ENCODE assay signal across 21 cellular contexts in genomic region chr20:50068041-50068651, GRCh38. TPM values are rescaled to one million over a fixed set of nuclear protein-coding genes. Genes with fewer than 3 reads are reported as not detected.
DNase-seq lines count a peak whose midpoint lies in the region; ATAC-seq and TF ChIP-seq lines count a peak whose summit lies in the region.
"Had no signal": no experiment of that assay in that cellular context is flagged by ENCODE, and none has a peak within 500 bp of the region (broad histone marks: within the 10 kb centered on the region; RNA-seq: fewer than 3 reads in every experiment).

No MANE protein-coding gene starts in this region.

- no peaks in the 10 kb centered on the region for H3K79me1 ChIP-seq in mesenchymal stem cell (replicated peaks; ENCODE audit: low read length, poor library complexity, severe bottlenecking)

- H3K4me2 ChIP-seq in SK-N-SH (no peak overlapping the region), mesenchymal stem cell (ENCODE audit: low read length, poor library complexity, severe bottlenecking) (no peak overlapping the region)
- H3K4me2 ChIP-seq: GM23338 had no signal

- POLR2A ChIA-PET in SK-N-SH (lab: Yijun Ruan, JAX): interaction anchor here (5.0 kb wide), 1 partner anchor 85 kb away, joined by 27 read pairs; the partner anchor contains the start of gene SNAI1

- H2AFZ ChIP-seq in SK-N-SH (ENCODE audit: low read depth): no peak overlapping the region
- H2AFZ ChIP-seq in mesenchymal stem cell (ENCODE audit: low read depth, low read length): no peak overlapping the region
- H2AFZ ChIP-seq: GM23338 had no signal

- peak overlapping the region in 1 of 2 experiments; percentile 35 for H3K14ac ChIP-seq in mesenchymal stem cell (ENCODE audit: low read length in 2 of 2)

- peak overlapping the region; percentile 68 for H2BK15ac ChIP-seq in mesenchymal stem cell (ENCODE audit: low read depth, poor library complexity, severe bottlenecking)

- H3K9ac ChIP-seq in SK-N-SH (no peak overlapping the region), NT2/D1 (ENCODE audit: insufficient read length, low read depth) (peak overlapping the region; percentile 38), mesenchymal stem cell (ENCODE audit: low read length) (no peak overlapping the region)

- peak overlapping the region in 1 of 2 experiments; percentile 54 for H2BK12ac ChIP-seq in mesenchymal stem cell (ENCODE audit: low read length in 2 of 2)

- no peaks in the 10 kb centered on the region for H4K20me1 ChIP-seq in SK-N-SH (ENCODE audit: insufficient read depth)

- H3K36me3 ChIP-seq in SK-N-SH (replicated peaks in 1 of 2; ENCODE audit: control insufficient read depth in 1 of 2, insufficient read depth in 2 of 2, low read length in 1 of 2) (no peaks in the 10 kb centered on the region), NT2/D1 (ENCODE audit: insufficient read depth, insufficient read length, low read length) (no peaks in the 10 kb centered on the region), mesenchymal stem cell (ENCODE audit: control insufficient read depth in 1 of 2, insufficient read depth in 2 of 2, low read depth in 1 of 2, low read length in 2 of 2) (no peaks in the 10 kb centered on the region)
- H3K36me3 ChIP-seq: BE2C had no signal

- H2BK5ac ChIP-seq in mesenchymal stem cell (ENCODE audit: low read depth, low read length, poor library complexity, severe bottlenecking): no peak overlapping the region

- TF ChIP-seq EP300 in SK-N-SH (IDR thresholded peaks at IDR 0.05; ENCODE audit: borderline replicate concordance in 1 of 2, low read depth in 1 of 2, low read length in 1 of 2): no peak

- TF ChIP-seq RAD21 in SK-N-SH (IDR thresholded peaks at IDR 0.05; ENCODE audit: low read length): no peak

- H4K8ac ChIP-seq in mesenchymal stem cell (ENCODE audit: low read length): no peak overlapping the region

- H3K9me3 ChIP-seq in SK-N-SH (no peaks in the 10 kb centered on the region), NT2/D1 (ENCODE audit: insufficient read depth, low read length) (no peaks in the 10 kb centered on the region), mesenchymal stem cell (ENCODE audit: control insufficient read depth, low read length) (no peaks in the 10 kb centered on the region)
- H3K9me3 ChIP-seq: BE2C had no signal

- no peak overlapping the region for H3K27ac ChIP-seq in SK-N-SH (ENCODE audit: low read depth in 2 of 2, low read length in 1 of 2)
- no peak overlapping the region for H3K27ac ChIP-seq in mesenchymal stem cell (ENCODE audit: low read length, poor library complexity, severe bottlenecking)

- peak overlapping the region; percentile 19 for H4K91ac ChIP-seq in mesenchymal stem cell (ENCODE audit: low read length)

- no peak overlapping the region for H2AK5ac ChIP-seq in mesenchymal stem cell (ENCODE audit: low read length, severe bottlenecking)

- DNase-seq in SK-N-SH (peak; percentile 22), NT2/D1 (ENCODE audit: low read depth, low spot score) (no peak), mesenchymal stem cell (no peak), NCI-H1105 treated with DMSO at 0.1 percent for 48 hours (lab: John Stamatoyannopoulos, UW) (no peak), ureter (ENCODE audit: low spot score) (no peak)
- DNase-seq: BE2C; CD4-positive, CD25-positive, alpha-beta regulatory T cell; COR-L47; DMS153; GF-D8; NCI-H1048; NCI-H146; NCI-H2029 treated with DMSO at 0.1 percent for 48 hours; NCI-H2171; NCI-H69; OCI-M1; RPMI8226; SW 1271 had no signal

- no peaks in the 10 kb centered on the region for H3K79me2 ChIP-seq in SK-N-SH (ENCODE audit: insufficient read depth)

- CTCF ChIA-PET in SK-N-SH (lab: Yijun Ruan, JAX): interaction anchor here (0.6 to 20.6 kb wide), 4 partner anchors 28 to 262 kb away, joined by 3 to 807 read pairs (median 4); partner anchors contain the start of gene SNAI1

- no peaks in the 10 kb centered on the region for H3F3A ChIP-seq in SK-N-SH (replicated peaks; ENCODE audit: insufficient read depth)

- no peaks in the 10 kb centered on the region for H3K27me3 ChIP-seq in SK-N-SH (ENCODE audit: insufficient read depth)
- H3K27me3 ChIP-seq in NT2/D1 (ENCODE audit: insufficient read depth, insufficient read length): no peaks in the 10 kb centered on the region
- no peaks in the 10 kb centered on the region for H3K27me3 ChIP-seq in mesenchymal stem cell (ENCODE audit: control insufficient read depth in 1 of 2, insufficient read depth in 1 of 2, low read length in 2 of 2)
- H3K27me3 ChIP-seq: BE2C had no signal

- no peak overlapping the region for H3K23ac ChIP-seq in mesenchymal stem cell (ENCODE audit: low read length in 2 of 2)

- no peak overlapping the region for H3K4ac ChIP-seq in mesenchymal stem cell (ENCODE audit: low read depth in 1 of 2, low read length in 2 of 2)

- ATAC-seq in SK-N-SH treated with all-trans-retinoic acid at 6 μM for 48 hours: no peak
- ATAC-seq in HG03432 (IDR thresholded peaks at IDR 0.05; ENCODE audit: unreplicated experiment): no peak

- H3K18ac ChIP-seq in mesenchymal stem cell (ENCODE audit: low read depth in 1 of 2, low read length in 2 of 2): peak overlapping the region in 1 of 2 experiments; percentile 63

- TF ChIP-seq CTCF in SK-N-SH (IDR thresholded peaks at IDR 0.05): no peak

- H3K4me3 ChIP-seq in SK-N-SH (ENCODE audit: low read depth in 2 of 2, low read length in 1 of 2) (no peak overlapping the region), NT2/D1 (ENCODE audit: insufficient read length, low read depth) (no peak overlapping the region), mesenchymal stem cell (ENCODE audit: insufficient read depth in 1 of 2, low read depth in 1 of 2, low read length in 2 of 2) (no peak overlapping the region)
- H3K4me3 ChIP-seq: GM23338 had no signal

- no peak overlapping the region for H2BK120ac ChIP-seq in mesenchymal stem cell (ENCODE audit: low read depth, low read length)

- 89% methylated on average over 11 of the region's 11 CpGs for WGBS in SK-N-SH (ENCODE audit: low lambda C conversion rate)
- WGBS in mesenchymal stem cell: 66% methylated on average over 11 of the region's 11 CpGs

- no peaks in the 10 kb centered on the region for H3K9me2 ChIP-seq in SK-N-SH

- H3K4me1 ChIP-seq in SK-N-SH (ENCODE audit: control insufficient read depth in 1 of 2, insufficient read depth in 2 of 2, low read depth in 1 of 2, low read length in 1 of 2) (peaks cover 0 to 10% of the 10 kb centered on the region in 2 experiments; a peak in 1 of 4 replicates), NT2/D1 (ENCODE audit: insufficient read depth, insufficient read length) (peaks cover 12% of the 10 kb centered on the region), mesenchymal stem cell (ENCODE audit: control insufficient read depth, insufficient read depth, low read depth, low read length) (peaks cover 14% of the 10 kb centered on the region)

TF ChIP-seq in SK-N-SH, 30 proteins besides CTCF, POLR2A, EP300 and RAD21 (continues in another document):
- TF ChIP-seq USF2 (IDR thresholded peaks at IDR 0.05; ENCODE audit: borderline replicate concordance, low read depth, low read length) (no peak), EZH2phosphoT487 (IDR thresholded peaks at IDR 0.05; ENCODE audit: borderline replicate concordance, low read depth) (no peak), FOSL2 (IDR thresholded peaks at IDR 0.05; ENCODE audit: borderline replicate concordance, low read depth) (no peak), SIN3A (IDR thresholded peaks at IDR 0.05; ENCODE audit: borderline replicate concordance, low read depth, low read length) (no peak), GABPA (IDR thresholded peaks at IDR 0.05; ENCODE audit: low read depth) (no peak), FOXM1 (IDR thresholded peaks at IDR 0.05; ENCODE audit: low read depth) (no peak)

TF ChIP-seq in SK-N-SH treated with all-trans-retinoic acid at 6 μM for 48 hours, 23 proteins besides CTCF, POLR2A, EP300 and RAD21 (continues in another document):
- TF ChIP-seq ARNTL (CRISPR knock-in tag; IDR thresholded peaks at IDR 0.05; ENCODE audit: borderline replicate concordance, low read depth) (no peak), TOX (CRISPR knock-in tag; IDR thresholded peaks at IDR 0.05; ENCODE audit: borderline replicate concordance) (no peak), ZFP30 (CRISPR knock-in tag; IDR thresholded peaks at IDR 0.05) (no peak), OSR1 (CRISPR knock-in tag; IDR thresholded peaks at IDR 0.05) (no peak), BACH2 (CRISPR knock-in tag; IDR thresholded peaks at IDR 0.05; ENCODE audit: borderline replicate concordance) (no peak), TCF4 (CRISPR knock-in tag; IDR thresholded peaks at IDR 0.05; ENCODE audit: borderline replicate concordance) (no peak), CSRNP3 (CRISPR knock-in tag; IDR thresholded peaks at IDR 0.05) (no peak), SNAI2 (CRISPR knock-in tag; IDR thresholded peaks at IDR 0.05) (no peak)
- TF ChIP-seq, protein P1, sequence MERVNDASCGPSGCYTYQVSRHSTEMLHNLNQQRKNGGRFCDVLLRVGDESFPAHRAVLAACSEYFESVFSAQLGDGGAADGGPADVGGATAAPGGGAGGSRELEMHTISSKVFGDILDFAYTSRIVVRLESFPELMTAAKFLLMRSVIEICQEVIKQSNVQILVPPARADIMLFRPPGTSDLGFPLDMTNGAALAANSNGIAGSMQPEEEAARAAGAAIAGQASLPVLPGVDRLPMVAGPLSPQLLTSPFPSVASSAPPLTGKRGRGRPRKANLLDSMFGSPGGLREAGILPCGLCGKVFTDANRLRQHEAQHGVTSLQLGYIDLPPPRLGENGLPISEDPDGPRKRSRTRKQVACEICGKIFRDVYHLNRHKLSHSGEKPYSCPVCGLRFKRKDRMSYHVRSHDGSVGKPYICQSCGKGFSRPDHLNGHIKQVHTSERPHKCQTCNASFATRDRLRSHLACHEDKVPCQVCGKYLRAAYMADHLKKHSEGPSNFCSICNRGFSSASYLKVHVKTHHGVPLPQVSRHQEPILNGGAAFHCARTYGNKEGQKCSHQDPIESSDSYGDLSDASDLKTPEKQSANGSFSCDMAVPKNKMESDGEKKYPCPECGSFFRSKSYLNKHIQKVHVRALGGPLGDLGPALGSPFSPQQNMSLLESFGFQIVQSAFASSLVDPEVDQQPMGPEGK (CRISPR knock-in tag; IDR thresholded peaks at IDR 0.05; ENCODE audit: borderline replicate concordance): no peak

RNA-seq across cellular contexts. Expression of gene UBE2V1, which starts 44.8 kb away (rescaled TPM):
- polyA plus RNA-seq in SK-N-SH (2012; rRNA removed): 99.7 and 100 TPM in 2 replicates
- polyA plus RNA-seq in SK-N-SH (2012; cell fraction: cytosol; rRNA removed): 108 and 138 TPM in 2 replicates
- 79.8 and 106 TPM in 2 replicates for polyA plus RNA-seq in SK-N-SH (2012; cell fraction: nucleus; rRNA removed)
- 292 TPM for polyA plus RNA-seq in mesenchymal stem cell (2013, experiment 1 of 2)
- 286 TPM for polyA plus RNA-seq in mesenchymal stem cell (2013, experiment 2 of 2)
- 120 TPM for total RNA-seq in ureter
